1 cellular context compared by ENCODE assay signal in the genomic region with DNA sequence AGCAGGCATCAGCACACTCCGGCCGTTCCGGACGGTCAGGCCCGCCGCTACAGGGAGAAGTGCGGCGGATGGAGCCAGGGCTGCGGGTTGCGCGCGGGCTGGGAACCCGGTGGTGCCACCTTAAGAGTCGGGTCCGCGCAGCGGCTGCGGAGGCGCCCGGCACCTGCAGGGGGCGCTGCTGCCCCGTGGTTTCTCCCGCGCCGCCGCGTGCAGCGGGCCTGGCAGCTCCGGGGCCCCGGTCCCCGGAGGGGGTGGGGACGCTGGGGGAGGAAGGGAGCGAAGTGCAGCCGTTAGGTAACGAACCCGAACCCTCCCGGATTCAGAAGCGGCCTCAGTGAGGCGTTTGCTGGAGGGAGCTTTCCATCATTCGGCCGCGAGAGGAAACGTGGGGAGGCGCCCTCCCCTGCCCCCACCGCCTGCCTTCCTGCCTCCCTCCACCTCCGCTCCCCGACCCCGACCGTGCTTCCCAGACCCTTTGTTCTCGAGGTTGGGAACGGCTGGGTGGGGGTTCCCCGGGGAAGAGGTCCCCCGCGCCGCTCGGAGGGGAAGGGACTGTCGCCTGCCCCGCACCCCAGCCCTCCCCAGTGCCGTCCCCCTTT.
TF ChIP-seq lines count a peak whose summit lies in the region.

No MANE protein-coding gene starts in this region.

TF ChIP-seq in HepG2, 621 proteins besides CTCF, POLR2A, EP300 and RAD21 (continued from another document and continues in another):
- TF ChIP-seq LBX2 (CRISPR knock-in tag; IDR thresholded peaks at IDR 0.05; ENCODE audit: borderline replicate concordance) (peak; percentile 59; the same call in 1 of the 2 replicates), CREM (IDR thresholded peaks at IDR 0.05) (peak; percentile 39; the same call in 1 of the 2 replicates), CREM (CRISPR knock-in tag; IDR thresholded peaks at IDR 0.05) (no peak), ZNF331 (CRISPR knock-in tag; IDR thresholded peaks at IDR 0.05) (peak; percentile 95), PHF21A (CRISPR knock-in tag; IDR thresholded peaks at IDR 0.05) (peak; percentile 98), POGK (CRISPR knock-in tag; conservative IDR thresholded peaks at IDR 0.05) (peak; percentile 97), ZNF205 (CRISPR knock-in tag; IDR thresholded peaks at IDR 0.05) (peak; percentile 93), SIX1 (CRISPR knock-in tag; IDR thresholded peaks at IDR 0.05; ENCODE audit: borderline replicate concordance) (0 out of 2 replicates have a peak, but pooled peaks have one; percentile 64), TEAD2 (CRISPR knock-in tag; IDR thresholded peaks at IDR 0.05) (no peak), SRSF1 (optimal IDR thresholded peaks at IDR 0.05; ENCODE audit: low read depth, low read length) (no peak), NFIB (CRISPR knock-in tag; IDR thresholded peaks at IDR 0.05; ENCODE audit: borderline replicate concordance) (no peak), ZNF766 (CRISPR knock-in tag; IDR thresholded peaks at IDR 0.05; ENCODE audit: borderline replicate concordance) (peak; percentile 90), ZNF768 (CRISPR knock-in tag; IDR thresholded peaks at IDR 0.05) (peak; percentile 68), ZNF496 (CRISPR knock-in tag; IDR thresholded peaks at IDR 0.05; ENCODE audit: insufficient replicate concordance) (no peak), TERF1 (CRISPR knock-in tag; IDR thresholded peaks at IDR 0.05) (no peak), XRCC5 (optimal IDR thresholded peaks at IDR 0.05; ENCODE audit: low read length) (peak; percentile 90), PLSCR1 (CRISPR knock-in tag; IDR thresholded peaks at IDR 0.05; ENCODE audit: borderline replicate concordance) (no peak), MEIS1 (CRISPR knock-in tag; IDR thresholded peaks at IDR 0.05; ENCODE audit: borderline replicate concordance) (no peak), ZBTB7B (CRISPR knock-in tag; IDR thresholded peaks at IDR 0.05) (peak; percentile 79; the same call in 1 of the 2 replicates), TMF1 (CRISPR knock-in tag; IDR thresholded peaks at IDR 0.05; ENCODE audit: low read depth) (no peak; the same call in none of the 2 replicates), DMAP1 (CRISPR knock-in tag; IDR thresholded peaks at IDR 0.05) (peak; percentile 99), ZC3H13 (CRISPR knock-in tag; IDR thresholded peaks at IDR 0.05) (peak; percentile 93; the same call in 1 of the 2 replicates), TRAFD1 (CRISPR knock-in tag; IDR thresholded peaks at IDR 0.05; ENCODE audit: borderline replicate concordance) (peak; percentile 42; the same call in 1 of the 2 replicates), SP5 (CRISPR knock-in tag; IDR thresholded peaks at IDR 0.05; ENCODE audit: borderline replicate concordance, low read depth) (peak; percentile 95), FOXO1 (CRISPR knock-in tag; IDR thresholded peaks at IDR 0.05) (peak; percentile 91), ARNTL (CRISPR knock-in tag; IDR thresholded peaks at IDR 0.05) (peak; percentile 91), BCLAF1 (IDR thresholded peaks at IDR 0.05) (no peak), NONO (IDR thresholded peaks at IDR 0.05) (no peak), NONO (CRISPR knock-in tag; conservative IDR thresholded peaks at IDR 0.05) (peak; percentile 98), RXRB (CRISPR knock-in tag; IDR thresholded peaks at IDR 0.05; ENCODE audit: borderline replicate concordance) (peak; percentile 88; the same call in 1 of the 2 replicates), ONECUT2 (CRISPR knock-in tag; IDR thresholded peaks at IDR 0.05) (no peak), ZGPAT (CRISPR knock-in tag; IDR thresholded peaks at IDR 0.05) (peak; percentile 100), ZNF569 (CRISPR knock-in tag; IDR thresholded peaks at IDR 0.05; ENCODE audit: borderline replicate concordance) (no peak), ZNF556 (CRISPR knock-in tag; IDR thresholded peaks at IDR 0.05; ENCODE audit: borderline replicate concordance) (0 out of 2 replicates have a peak, but pooled peaks have one; percentile 81), ZKSCAN1 (IDR thresholded peaks at IDR 0.05; ENCODE audit: low read length) (peak; percentile 22; the same call in 1 of the 2 replicates), ZSCAN9 (CRISPR knock-in tag; IDR thresholded peaks at IDR 0.05; ENCODE audit: borderline replicate concordance) (peak; percentile 90; the same call in 1 of the 2 replicates), KDM5A (IDR thresholded peaks at IDR 0.05; ENCODE audit: borderline replicate concordance, low read length) (peak; percentile 30; the same call in 1 of the 2 replicates), ZNF614 (CRISPR knock-in tag; IDR thresholded peaks at IDR 0.05; ENCODE audit: borderline replicate concordance) (peak; percentile 93), MYNN (CRISPR knock-in tag; IDR thresholded peaks at IDR 0.05; ENCODE audit: low read depth) (peak; percentile 73; the same call in 1 of the 2 replicates), PCBP2 (optimal IDR thresholded peaks at IDR 0.05; ENCODE audit: low read depth, low read length, poor library complexity, severe bottlenecking) (no peak), ZNF333 (CRISPR knock-in tag; IDR thresholded peaks at IDR 0.05; ENCODE audit: borderline replicate concordance) (peak; percentile 28), MEIS2 (CRISPR knock-in tag; IDR thresholded peaks at IDR 0.05) (peak; percentile 86; the same call in 1 of the 2 replicates), ZNF180 (CRISPR knock-in tag; IDR thresholded peaks at IDR 0.05; ENCODE audit: borderline replicate concordance, low read depth) (no peak), LCORL (IDR thresholded peaks at IDR 0.05) (peak; percentile 78; the same call in 1 of the 2 replicates), LCORL (CRISPR knock-in tag; IDR thresholded peaks at IDR 0.05) (peak; percentile 89)
- TF ChIP-seq, protein P1, sequence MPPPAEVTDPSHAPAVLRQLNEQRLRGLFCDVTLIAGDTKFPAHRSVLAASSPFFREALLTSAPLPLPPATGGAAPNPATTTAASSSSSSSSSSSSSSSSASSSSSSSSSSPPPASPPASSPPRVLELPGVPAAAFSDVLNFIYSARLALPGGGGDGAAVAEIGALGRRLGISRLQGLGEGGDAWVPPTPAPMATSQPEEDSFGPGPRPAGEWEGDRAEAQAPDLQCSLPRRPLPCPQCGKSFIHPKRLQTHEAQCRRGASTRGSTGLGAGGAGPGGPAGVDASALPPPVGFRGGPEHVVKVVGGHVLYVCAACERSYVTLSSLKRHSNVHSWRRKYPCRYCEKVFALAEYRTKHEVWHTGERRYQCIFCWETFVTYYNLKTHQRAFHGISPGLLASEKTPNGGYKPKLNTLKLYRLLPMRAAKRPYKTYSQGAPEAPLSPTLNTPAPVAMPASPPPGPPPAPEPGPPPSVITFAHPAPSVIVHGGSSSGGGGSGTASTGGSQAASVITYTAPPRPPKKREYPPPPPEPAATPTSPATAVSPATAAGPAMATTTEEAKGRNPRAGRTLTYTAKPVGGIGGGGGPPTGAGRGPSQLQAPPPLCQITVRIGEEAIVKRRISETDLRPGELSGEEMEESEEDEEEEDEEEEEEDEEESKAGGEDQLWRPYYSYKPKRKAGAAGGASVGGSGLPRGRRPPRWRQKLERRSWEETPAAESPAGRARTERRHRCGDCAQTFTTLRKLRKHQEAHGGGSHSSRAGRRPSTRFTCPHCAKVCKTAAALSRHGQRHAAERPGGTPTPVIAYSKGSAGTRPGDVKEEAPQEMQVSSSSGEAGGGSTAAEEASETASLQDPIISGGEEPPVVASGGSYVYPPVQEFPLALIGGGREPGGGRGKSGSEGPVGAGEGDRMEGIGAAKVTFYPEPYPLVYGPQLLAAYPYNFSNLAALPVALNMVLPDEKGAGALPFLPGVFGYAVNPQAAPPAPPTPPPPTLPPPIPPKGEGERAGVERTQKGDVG (CRISPR knock-in tag; IDR thresholded peaks at IDR 0.05; ENCODE audit: borderline replicate concordance), result no peak
- TF ChIP-seq, protein P2, sequence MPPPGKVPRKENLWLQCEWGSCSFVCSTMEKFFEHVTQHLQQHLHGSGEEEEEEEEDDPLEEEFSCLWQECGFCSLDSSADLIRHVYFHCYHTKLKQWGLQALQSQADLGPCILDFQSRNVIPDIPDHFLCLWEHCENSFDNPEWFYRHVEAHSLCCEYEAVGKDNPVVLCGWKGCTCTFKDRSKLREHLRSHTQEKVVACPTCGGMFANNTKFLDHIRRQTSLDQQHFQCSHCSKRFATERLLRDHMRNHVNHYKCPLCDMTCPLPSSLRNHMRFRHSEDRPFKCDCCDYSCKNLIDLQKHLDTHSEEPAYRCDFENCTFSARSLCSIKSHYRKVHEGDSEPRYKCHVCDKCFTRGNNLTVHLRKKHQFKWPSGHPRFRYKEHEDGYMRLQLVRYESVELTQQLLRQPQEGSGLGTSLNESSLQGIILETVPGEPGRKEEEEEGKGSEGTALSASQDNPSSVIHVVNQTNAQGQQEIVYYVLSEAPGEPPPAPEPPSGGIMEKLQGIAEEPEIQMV (CRISPR knock-in tag; IDR thresholded peaks at IDR 0.05; ENCODE audit: low read depth), result peak; percentile 39; the same call in 1 of the 2 replicates
- TF ChIP-seq, protein P3, sequence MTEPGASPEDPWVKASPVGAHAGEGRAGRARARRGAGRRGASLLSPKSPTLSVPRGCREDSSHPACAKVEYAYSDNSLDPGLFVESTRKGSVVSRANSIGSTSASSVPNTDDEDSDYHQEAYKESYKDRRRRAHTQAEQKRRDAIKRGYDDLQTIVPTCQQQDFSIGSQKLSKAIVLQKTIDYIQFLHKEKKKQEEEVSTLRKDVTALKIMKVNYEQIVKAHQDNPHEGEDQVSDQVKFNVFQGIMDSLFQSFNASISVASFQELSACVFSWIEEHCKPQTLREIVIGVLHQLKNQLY (CRISPR knock-in tag; IDR thresholded peaks at IDR 0.05), result peak; percentile 92
